In genomic region chr18:23884712-23885375, GRCh38 we compare ENCODE assay signal across 10 cellular contexts.
DNase-seq lines count a peak whose midpoint lies in the region; ATAC-seq, FAIRE-seq and TF ChIP-seq lines count a peak whose summit lies in the region.
"Had no signal": no experiment of that assay in that cellular context is flagged by ENCODE, and none has a peak within 500 bp of the region (broad histone marks: within the 10 kb centered on the region; RNA-seq: fewer than 3 reads in every experiment).

No MANE protein-coding gene starts in this region.

- H3K36me3 ChIP-seq in RWPE2 (ENCODE audit: low read depth) = peaks cover 97% of the 10 kb centered on the region
- no peaks in the 10 kb centered on the region for H3K36me3 ChIP-seq in small intestine (ENCODE audit: control insufficient read depth in 2 of 2, insufficient read depth in 2 of 2, low read length in 2 of 2)

- H3K4me1 ChIP-seq in RWPE2 (ENCODE audit: insufficient read depth, poor library complexity, severe bottlenecking) = peaks cover 53% of the 10 kb centered on the region
- peaks cover 0 to 7% of the 10 kb centered on the region in 2 donors for H3K4me1 ChIP-seq in small intestine (ENCODE audit: control insufficient read depth in 2 of 2, insufficient read depth in 1 of 2, low read depth in 1 of 2, low read length in 1 of 2)

- ATAC-seq in RWPE2 (ENCODE audit: low read depth) (peak; percentile 17; the same call in 2 of the 3 replicates), HG03571 (IDR thresholded peaks at IDR 0.05; ENCODE audit: unreplicated experiment) (no peak), HG03432 (IDR thresholded peaks at IDR 0.05; ENCODE audit: unreplicated experiment) (no peak)

- no peaks in the 10 kb centered on the region for H3K9me3 ChIP-seq in RWPE2 (ENCODE audit: severe bottlenecking)
- no peaks in the 10 kb centered on the region for H3K9me3 ChIP-seq in small intestine (ENCODE audit: control insufficient read depth, low read depth)

- no peak for FAIRE-seq in small intestine (lab: Jason Lieb, UNC)

- DNase-seq in HT-29 (ENCODE audit: low spot score) = peak; percentile 36
- no peak for DNase-seq in RWPE2 (ENCODE audit: low spot score)
- DNase-seq in iPS-NIHi11 (ENCODE audit: low spot score) = peak; percentile 49
- DNase-seq in small intestine = peak; percentile 66
- DNase-seq in islet precursor cell = no peak
- DNase-seq in NCI-H128 (lab: John Stamatoyannopoulos, UW; ENCODE audit: unreplicated experiment) = no peak
- DNase-seq: DMS53; stimulated activated CD4-positive, alpha-beta T cell treated with anti-CD3 and anti-CD28 coated beads, Interleukin-2, amount 100 ng/mL, for 24 hours had no signal

- 13 to 60% (median 32%) methylated on average over 13 of the region's 13 CpGs for WGBS in small intestine, 3 donors

- H3K27me3 ChIP-seq in RWPE2 (ENCODE audit: insufficient read depth, poor library complexity, severe bottlenecking) (no peaks in the 10 kb centered on the region), small intestine (ENCODE audit: control insufficient read depth in 2 of 2, insufficient read depth in 2 of 2, low read length in 2 of 2) (no peaks in the 10 kb centered on the region)

- TF ChIP-seq CTCF in RWPE2 (IDR thresholded peaks at IDR 0.05; ENCODE audit: poor library complexity, severe bottlenecking) = no peak

- H3K4me3 ChIP-seq in RWPE2 (ENCODE audit: severe bottlenecking) (no peak overlapping the region), small intestine (ENCODE audit: low read depth in 1 of 2, low read length in 2 of 2) (no peak overlapping the region)

- H3K27ac ChIP-seq in RWPE2 (ENCODE audit: poor library complexity, severe bottlenecking) (peak overlapping the region; percentile 96), small intestine (ENCODE audit: low read depth in 1 of 2, low read length in 1 of 2) (peak overlapping the region in 1 of 2 donors; percentile 48)

Comparison
In these comparisons a context has a peak if more than half of its experiments do, and no peak if none do; other contexts are left out.
1. DNase-seq: peak in HT-29 (single experiment), iPS-NIHi11 (single experiment) and small intestine (single experiment); none in RWPE2 (single experiment), islet precursor cell (single experiment) and NCI-H128 (single experiment).